Comparison of ENCODE assay signal across 1 cellular context in the genomic region with DNA sequence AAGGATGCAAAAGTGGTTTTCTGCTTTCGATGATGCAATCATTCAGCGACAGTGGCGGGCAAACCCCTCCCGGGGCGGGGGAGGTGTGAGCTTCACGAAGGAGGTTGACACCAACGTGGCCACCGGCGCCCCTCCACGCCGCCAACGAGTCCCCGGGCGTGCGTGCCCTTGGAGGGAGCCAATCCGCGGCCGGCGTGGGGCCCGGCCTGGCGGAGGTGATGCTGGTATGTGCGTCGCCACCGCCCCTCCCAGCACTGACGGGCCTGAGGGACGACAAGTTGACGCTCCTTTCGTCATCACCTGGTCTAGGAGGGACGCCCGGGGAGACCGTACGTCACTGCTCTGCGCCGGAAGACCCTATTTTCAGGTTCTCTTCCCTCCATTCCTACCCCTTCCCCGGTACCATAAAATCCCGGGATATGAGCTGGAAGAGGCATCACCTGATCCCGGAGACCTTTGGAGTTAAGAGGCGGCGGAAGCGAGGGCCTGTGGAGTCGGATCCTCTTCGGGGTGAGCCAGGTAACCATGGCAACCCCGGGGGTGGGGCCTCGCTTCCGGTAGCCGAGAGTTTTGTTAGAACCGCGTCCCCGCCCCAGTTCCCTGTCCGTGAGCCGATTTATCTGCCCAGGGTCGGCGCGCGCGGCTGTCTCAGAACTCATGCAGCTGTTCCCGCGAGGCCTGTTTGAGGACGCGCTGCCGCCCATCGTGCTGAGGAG.
TF ChIP-seq lines count a peak whose summit lies in the region.

A gene (minus strand): TSS at position 146 of the 716 bp plus-strand sequence. CDS start 463 bp downstream, outside the sequence.

TF ChIP-seq in GM12878, 131 proteins besides CTCF, POLR2A, EP300 and RAD21 (continued from another document and continues in another):
- TF ChIP-seq, protein P1, sequence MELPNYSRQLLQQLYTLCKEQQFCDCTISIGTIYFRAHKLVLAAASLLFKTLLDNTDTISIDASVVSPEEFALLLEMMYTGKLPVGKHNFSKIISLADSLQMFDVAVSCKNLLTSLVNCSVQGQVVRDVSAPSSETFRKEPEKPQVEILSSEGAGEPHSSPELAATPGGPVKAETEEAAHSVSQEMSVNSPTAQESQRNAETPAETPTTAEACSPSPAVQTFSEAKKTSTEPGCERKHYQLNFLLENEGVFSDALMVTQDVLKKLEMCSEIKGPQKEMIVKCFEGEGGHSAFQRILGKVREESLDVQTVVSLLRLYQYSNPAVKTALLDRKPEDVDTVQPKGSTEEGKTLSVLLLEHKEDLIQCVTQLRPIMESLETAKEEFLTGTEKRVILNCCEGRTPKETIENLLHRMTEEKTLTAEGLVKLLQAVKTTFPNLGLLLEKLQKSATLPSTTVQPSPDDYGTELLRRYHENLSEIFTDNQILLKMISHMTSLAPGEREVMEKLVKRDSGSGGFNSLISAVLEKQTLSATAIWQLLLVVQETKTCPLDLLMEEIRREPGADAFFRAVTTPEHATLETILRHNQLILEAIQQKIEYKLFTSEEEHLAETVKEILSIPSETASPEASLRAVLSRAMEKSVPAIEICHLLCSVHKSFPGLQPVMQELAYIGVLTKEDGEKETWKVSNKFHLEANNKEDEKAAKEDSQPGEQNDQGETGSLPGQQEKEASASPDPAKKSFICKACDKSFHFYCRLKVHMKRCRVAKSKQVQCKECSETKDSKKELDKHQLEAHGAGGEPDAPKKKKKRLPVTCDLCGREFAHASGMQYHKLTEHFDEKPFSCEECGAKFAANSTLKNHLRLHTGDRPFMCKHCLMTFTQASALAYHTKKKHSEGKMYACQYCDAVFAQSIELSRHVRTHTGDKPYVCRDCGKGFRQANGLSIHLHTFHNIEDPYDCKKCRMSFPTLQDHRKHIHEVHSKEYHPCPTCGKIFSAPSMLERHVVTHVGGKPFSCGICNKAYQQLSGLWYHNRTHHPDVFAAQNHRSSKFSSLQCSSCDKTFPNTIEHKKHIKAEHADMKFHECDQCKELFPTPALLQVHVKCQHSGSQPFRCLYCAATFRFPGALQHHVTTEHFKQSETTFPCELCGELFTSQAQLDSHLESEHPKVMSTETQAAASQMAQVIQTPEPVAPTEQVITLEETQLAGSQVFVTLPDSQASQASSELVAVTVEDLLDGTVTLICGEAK (IDR thresholded peaks at IDR 0.05; ENCODE audit: borderline replicate concordance), result peak; percentile 97
- TF ChIP-seq CBX5 (IDR thresholded peaks at IDR 0.05; ENCODE audit: low read depth), result no peak
- no peak for TF ChIP-seq STAT3 (IDR thresholded peaks at IDR 0.05; ENCODE audit: low read depth, low read length)
- TF ChIP-seq HDGF (IDR thresholded peaks at IDR 0.05), result peak; percentile 86; the same call in 1 of the 2 replicates
- no peak for TF ChIP-seq KDM1A (IDR thresholded peaks at IDR 0.05; ENCODE audit: borderline replicate concordance)
- no peak for TF ChIP-seq KAT2A (conservative IDR thresholded peaks at IDR 0.05; ENCODE audit: control insufficient read depth, low read depth, low read length)
- TF ChIP-seq, protein P2, sequence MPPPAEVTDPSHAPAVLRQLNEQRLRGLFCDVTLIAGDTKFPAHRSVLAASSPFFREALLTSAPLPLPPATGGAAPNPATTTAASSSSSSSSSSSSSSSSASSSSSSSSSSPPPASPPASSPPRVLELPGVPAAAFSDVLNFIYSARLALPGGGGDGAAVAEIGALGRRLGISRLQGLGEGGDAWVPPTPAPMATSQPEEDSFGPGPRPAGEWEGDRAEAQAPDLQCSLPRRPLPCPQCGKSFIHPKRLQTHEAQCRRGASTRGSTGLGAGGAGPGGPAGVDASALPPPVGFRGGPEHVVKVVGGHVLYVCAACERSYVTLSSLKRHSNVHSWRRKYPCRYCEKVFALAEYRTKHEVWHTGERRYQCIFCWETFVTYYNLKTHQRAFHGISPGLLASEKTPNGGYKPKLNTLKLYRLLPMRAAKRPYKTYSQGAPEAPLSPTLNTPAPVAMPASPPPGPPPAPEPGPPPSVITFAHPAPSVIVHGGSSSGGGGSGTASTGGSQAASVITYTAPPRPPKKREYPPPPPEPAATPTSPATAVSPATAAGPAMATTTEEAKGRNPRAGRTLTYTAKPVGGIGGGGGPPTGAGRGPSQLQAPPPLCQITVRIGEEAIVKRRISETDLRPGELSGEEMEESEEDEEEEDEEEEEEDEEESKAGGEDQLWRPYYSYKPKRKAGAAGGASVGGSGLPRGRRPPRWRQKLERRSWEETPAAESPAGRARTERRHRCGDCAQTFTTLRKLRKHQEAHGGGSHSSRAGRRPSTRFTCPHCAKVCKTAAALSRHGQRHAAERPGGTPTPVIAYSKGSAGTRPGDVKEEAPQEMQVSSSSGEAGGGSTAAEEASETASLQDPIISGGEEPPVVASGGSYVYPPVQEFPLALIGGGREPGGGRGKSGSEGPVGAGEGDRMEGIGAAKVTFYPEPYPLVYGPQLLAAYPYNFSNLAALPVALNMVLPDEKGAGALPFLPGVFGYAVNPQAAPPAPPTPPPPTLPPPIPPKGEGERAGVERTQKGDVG (CRISPR knock-in tag; IDR thresholded peaks at IDR 0.05), result no peak
- TF ChIP-seq, protein P3, sequence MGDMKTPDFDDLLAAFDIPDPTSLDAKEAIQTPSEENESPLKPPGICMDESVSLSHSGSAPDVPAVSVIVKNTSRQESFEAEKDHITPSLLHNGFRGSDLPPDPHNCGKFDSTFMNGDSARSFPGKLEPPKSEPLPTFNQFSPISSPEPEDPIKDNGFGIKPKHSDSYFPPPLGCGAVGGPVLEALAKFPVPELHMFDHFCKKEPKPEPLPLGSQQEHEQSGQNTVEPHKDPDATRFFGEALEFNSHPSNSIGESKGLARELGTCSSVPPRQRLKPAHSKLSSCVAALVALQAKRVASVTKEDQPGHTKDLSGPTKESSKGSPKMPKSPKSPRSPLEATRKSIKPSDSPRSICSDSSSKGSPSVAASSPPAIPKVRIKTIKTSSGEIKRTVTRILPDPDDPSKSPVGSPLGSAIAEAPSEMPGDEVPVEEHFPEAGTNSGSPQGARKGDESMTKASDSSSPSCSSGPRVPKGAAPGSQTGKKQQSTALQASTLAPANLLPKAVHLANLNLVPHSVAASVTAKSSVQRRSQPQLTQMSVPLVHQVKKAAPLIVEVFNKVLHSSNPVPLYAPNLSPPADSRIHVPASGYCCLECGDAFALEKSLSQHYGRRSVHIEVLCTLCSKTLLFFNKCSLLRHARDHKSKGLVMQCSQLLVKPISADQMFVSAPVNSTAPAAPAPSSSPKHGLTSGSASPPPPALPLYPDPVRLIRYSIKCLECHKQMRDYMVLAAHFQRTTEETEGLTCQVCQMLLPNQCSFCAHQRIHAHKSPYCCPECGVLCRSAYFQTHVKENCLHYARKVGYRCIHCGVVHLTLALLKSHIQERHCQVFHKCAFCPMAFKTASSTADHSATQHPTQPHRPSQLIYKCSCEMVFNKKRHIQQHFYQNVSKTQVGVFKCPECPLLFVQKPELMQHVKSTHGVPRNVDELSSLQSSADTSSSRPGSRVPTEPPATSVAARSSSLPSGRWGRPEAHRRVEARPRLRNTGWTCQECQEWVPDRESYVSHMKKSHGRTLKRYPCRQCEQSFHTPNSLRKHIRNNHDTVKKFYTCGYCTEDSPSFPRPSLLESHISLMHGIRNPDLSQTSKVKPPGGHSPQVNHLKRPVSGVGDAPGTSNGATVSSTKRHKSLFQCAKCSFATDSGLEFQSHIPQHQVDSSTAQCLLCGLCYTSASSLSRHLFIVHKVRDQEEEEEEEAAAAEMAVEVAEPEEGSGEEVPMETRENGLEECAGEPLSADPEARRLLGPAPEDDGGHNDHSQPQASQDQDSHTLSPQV (IDR thresholded peaks at IDR 0.05), result no peak
- TF ChIP-seq TCF3 (IDR thresholded peaks at IDR 0.05; ENCODE audit: borderline replicate concordance, insufficient read depth, low read depth, low read length), result 0 out of 2 replicates have a peak, but pooled peaks have one; percentile 26
- no peak; the same call in 1 of the 2 replicates for TF ChIP-seq ATF7 (IDR thresholded peaks at IDR 0.05; ENCODE audit: low read depth)
- TF ChIP-seq, protein P4, sequence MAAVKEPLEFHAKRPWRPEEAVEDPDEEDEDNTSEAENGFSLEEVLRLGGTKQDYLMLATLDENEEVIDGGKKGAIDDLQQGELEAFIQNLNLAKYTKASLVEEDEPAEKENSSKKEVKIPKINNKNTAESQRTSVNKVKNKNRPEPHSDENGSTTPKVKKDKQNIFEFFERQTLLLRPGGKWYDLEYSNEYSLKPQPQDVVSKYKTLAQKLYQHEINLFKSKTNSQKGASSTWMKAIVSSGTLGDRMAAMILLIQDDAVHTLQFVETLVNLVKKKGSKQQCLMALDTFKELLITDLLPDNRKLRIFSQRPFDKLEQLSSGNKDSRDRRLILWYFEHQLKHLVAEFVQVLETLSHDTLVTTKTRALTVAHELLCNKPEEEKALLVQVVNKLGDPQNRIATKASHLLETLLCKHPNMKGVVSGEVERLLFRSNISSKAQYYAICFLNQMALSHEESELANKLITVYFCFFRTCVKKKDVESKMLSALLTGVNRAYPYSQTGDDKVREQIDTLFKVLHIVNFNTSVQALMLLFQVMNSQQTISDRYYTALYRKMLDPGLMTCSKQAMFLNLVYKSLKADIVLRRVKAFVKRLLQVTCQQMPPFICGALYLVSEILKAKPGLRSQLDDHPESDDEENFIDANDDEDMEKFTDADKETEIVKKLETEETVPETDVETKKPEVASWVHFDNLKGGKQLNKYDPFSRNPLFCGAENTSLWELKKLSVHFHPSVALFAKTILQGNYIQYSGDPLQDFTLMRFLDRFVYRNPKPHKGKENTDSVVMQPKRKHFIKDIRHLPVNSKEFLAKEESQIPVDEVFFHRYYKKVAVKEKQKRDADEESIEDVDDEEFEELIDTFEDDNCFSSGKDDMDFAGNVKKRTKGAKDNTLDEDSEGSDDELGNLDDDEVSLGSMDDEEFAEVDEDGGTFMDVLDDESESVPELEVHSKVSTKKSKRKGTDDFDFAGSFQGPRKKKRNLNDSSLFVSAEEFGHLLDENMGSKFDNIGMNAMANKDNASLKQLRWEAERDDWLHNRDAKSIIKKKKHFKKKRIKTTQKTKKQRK (IDR thresholded peaks at IDR 0.05; ENCODE audit: low read depth, low read length), result no peak
- TF ChIP-seq CHD1 (IDR thresholded peaks at IDR 0.05; ENCODE audit: low read depth, low read length), result no peak
- peak; percentile 65 for TF ChIP-seq HCFC1 (IDR thresholded peaks at IDR 0.05; ENCODE audit: low read length)
- no peak for TF ChIP-seq EZH2 (IDR thresholded peaks at IDR 0.05; ENCODE audit: borderline replicate concordance, control insufficient read depth, low read depth, low read length)
- no peak for TF ChIP-seq PAX5 (IDR thresholded peaks at IDR 0.05; ENCODE audit: borderline replicate concordance, low read depth, low read length)
- TF ChIP-seq ETV6 (conservative IDR thresholded peaks at IDR 0.05 in 1 of 2, IDR thresholded peaks at IDR 0.05 in 1 of 2; ENCODE audit: borderline replicate concordance in 1 of 2, low read depth in 1 of 2), result 0 out of 4 replicates have a peak, but pooled peaks of 1 of the 2 experiments have one; percentile 14
- TF ChIP-seq, protein P5, sequence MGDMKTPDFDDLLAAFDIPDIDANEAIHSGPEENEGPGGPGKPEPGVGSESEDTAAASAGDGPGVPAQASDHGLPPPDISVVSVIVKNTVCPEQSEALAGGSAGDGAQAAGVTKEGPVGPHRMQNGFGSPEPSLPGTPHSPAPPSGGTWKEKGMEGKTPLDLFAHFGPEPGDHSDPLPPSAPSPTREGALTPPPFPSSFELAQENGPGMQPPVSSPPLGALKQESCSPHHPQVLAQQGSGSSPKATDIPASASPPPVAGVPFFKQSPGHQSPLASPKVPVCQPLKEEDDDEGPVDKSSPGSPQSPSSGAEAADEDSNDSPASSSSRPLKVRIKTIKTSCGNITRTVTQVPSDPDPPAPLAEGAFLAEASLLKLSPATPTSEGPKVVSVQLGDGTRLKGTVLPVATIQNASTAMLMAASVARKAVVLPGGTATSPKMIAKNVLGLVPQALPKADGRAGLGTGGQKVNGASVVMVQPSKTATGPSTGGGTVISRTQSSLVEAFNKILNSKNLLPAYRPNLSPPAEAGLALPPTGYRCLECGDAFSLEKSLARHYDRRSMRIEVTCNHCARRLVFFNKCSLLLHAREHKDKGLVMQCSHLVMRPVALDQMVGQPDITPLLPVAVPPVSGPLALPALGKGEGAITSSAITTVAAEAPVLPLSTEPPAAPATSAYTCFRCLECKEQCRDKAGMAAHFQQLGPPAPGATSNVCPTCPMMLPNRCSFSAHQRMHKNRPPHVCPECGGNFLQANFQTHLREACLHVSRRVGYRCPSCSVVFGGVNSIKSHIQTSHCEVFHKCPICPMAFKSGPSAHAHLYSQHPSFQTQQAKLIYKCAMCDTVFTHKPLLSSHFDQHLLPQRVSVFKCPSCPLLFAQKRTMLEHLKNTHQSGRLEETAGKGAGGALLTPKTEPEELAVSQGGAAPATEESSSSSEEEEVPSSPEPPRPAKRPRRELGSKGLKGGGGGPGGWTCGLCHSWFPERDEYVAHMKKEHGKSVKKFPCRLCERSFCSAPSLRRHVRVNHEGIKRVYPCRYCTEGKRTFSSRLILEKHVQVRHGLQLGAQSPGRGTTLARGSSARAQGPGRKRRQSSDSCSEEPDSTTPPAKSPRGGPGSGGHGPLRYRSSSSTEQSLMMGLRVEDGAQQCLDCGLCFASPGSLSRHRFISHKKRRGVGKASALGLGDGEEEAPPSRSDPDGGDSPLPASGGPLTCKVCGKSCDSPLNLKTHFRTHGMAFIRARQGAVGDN (IDR thresholded peaks at IDR 0.05), result peak; percentile 77
- TF ChIP-seq IKZF2 (IDR thresholded peaks at IDR 0.05), result peak; percentile 86 to 89
- TF ChIP-seq SMAD1 (IDR thresholded peaks at IDR 0.05; ENCODE audit: low read depth, partially characterized antibody), result no peak
- peak; percentile 46 to 75; a peak in 2 of 4 replicates for TF ChIP-seq SRF (IDR thresholded peaks at IDR 0.05; ENCODE audit: low read depth in 2 of 2, low read length in 2 of 2)
- TF ChIP-seq EGR1 (IDR thresholded peaks at IDR 0.05; ENCODE audit: borderline replicate concordance in 1 of 2, low read depth in 2 of 2, low read length in 2 of 2), result peak; percentile 2 to 33; a peak in 2 of 3 replicates
- 0 out of 2 replicates have a peak, but pooled peaks have one; percentile 30 for TF ChIP-seq TAF1 (IDR thresholded peaks at IDR 0.05; ENCODE audit: borderline replicate concordance, low read depth, low read length)
- TF ChIP-seq, protein P6, sequence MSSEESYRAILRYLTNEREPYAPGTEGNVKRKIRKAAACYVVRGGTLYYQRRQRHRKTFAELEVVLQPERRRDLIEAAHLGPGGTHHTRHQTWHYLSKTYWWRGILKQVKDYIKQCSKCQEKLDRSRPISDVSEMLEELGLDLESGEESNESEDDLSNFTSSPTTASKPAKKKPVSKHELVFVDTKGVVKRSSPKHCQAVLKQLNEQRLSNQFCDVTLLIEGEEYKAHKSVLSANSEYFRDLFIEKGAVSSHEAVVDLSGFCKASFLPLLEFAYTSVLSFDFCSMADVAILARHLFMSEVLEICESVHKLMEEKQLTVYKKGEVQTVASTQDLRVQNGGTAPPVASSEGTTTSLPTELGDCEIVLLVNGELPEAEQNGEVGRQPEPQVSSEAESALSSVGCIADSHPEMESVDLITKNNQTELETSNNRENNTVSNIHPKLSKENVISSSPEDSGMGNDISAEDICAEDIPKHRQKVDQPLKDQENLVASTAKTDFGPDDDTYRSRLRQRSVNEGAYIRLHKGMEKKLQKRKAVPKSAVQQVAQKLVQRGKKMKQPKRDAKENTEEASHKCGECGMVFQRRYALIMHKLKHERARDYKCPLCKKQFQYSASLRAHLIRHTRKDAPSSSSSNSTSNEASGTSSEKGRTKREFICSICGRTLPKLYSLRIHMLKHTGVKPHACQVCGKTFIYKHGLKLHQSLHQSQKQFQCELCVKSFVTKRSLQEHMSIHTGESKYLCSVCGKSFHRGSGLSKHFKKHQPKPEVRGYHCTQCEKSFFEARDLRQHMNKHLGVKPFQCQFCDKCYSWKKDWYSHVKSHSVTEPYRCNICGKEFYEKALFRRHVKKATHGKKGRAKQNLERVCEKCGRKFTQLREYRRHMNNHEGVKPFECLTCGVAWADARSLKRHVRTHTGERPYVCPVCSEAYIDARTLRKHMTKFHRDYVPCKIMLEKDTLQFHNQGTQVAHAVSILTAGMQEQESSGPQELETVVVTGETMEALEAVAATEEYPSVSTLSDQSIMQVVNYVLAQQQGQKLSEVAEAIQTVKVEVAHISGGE (CRISPR knock-in tag; IDR thresholded peaks at IDR 0.05), result peak; percentile 56; the same call in 1 of the 2 replicates
- no peak for TF ChIP-seq ZNF622 (IDR thresholded peaks at IDR 0.05)
- peak; percentile 17 for TF ChIP-seq NR2C1 (IDR thresholded peaks at IDR 0.05)
- no peak for TF ChIP-seq ZNF217 (IDR thresholded peaks at IDR 0.05)
